2 cellular contexts compared by ENCODE assay signal in the genomic region with DNA sequence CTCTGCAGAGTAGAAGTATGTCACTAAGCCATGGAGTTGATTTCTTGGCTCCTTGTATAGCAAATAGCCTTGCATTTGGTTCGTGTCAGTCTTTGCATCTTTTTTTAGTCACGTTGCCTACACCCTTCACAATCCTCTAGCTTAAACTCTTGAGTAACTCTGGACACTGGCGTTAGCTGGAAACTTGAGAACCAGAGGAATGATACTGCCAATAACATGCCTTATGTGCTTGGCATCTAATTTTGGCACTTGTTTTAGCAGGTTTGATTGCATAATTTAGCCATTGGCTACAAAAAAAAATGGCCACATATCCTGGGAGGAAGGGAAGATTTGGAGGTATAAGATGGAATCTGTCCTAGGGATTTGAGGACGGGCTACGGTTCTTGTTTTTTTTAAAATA.
TF ChIP-seq lines count a peak whose summit lies in the region.

No MANE protein-coding gene starts in this region.

TF ChIP-seq in liver, 16 proteins besides CTCF, POLR2A, EP300 and RAD21 (continued from another document):
- TF ChIP-seq, protein P1, sequence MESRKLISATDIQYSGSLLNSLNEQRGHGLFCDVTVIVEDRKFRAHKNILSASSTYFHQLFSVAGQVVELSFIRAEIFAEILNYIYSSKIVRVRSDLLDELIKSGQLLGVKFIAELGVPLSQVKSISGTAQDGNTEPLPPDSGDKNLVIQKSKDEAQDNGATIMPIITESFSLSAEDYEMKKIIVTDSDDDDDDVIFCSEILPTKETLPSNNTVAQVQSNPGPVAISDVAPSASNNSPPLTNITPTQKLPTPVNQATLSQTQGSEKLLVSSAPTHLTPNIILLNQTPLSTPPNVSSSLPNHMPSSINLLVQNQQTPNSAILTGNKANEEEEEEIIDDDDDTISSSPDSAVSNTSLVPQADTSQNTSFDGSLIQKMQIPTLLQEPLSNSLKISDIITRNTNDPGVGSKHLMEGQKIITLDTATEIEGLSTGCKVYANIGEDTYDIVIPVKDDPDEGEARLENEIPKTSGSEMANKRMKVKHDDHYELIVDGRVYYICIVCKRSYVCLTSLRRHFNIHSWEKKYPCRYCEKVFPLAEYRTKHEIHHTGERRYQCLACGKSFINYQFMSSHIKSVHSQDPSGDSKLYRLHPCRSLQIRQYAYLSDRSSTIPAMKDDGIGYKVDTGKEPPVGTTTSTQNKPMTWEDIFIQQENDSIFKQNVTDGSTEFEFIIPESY (IDR thresholded peaks at IDR 0.05), result no peak
- peak; percentile 59 for TF ChIP-seq YY1 (IDR thresholded peaks at IDR 0.05)
- no peak for TF ChIP-seq NR2F2 (IDR thresholded peaks at IDR 0.05)
- no peak for TF ChIP-seq FOXA2 (IDR thresholded peaks at IDR 0.05)
- TF ChIP-seq, protein P2, sequence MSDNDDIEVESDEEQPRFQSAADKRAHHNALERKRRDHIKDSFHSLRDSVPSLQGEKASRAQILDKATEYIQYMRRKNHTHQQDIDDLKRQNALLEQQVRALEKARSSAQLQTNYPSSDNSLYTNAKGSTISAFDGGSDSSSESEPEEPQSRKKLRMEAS (IDR thresholded peaks at IDR 0.05), result peak; percentile 28
- no peak for TF ChIP-seq EGR1 (IDR thresholded peaks at IDR 0.05; ENCODE audit: low read depth in 2 of 2)
- no peak for TF ChIP-seq TAF1 (conservative IDR thresholded peaks at IDR 0.05)
- TF ChIP-seq, protein P3, sequence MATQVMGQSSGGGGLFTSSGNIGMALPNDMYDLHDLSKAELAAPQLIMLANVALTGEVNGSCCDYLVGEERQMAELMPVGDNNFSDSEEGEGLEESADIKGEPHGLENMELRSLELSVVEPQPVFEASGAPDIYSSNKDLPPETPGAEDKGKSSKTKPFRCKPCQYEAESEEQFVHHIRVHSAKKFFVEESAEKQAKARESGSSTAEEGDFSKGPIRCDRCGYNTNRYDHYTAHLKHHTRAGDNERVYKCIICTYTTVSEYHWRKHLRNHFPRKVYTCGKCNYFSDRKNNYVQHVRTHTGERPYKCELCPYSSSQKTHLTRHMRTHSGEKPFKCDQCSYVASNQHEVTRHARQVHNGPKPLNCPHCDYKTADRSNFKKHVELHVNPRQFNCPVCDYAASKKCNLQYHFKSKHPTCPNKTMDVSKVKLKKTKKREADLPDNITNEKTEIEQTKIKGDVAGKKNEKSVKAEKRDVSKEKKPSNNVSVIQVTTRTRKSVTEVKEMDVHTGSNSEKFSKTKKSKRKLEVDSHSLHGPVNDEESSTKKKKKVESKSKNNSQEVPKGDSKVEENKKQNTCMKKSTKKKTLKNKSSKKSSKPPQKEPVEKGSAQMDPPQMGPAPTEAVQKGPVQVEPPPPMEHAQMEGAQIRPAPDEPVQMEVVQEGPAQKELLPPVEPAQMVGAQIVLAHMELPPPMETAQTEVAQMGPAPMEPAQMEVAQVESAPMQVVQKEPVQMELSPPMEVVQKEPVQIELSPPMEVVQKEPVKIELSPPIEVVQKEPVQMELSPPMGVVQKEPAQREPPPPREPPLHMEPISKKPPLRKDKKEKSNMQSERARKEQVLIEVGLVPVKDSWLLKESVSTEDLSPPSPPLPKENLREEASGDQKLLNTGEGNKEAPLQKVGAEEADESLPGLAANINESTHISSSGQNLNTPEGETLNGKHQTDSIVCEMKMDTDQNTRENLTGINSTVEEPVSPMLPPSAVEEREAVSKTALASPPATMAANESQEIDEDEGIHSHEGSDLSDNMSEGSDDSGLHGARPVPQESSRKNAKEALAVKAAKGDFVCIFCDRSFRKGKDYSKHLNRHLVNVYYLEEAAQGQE (IDR thresholded peaks at IDR 0.05), result no peak
- no peak for TF ChIP-seq FOXA1 (IDR thresholded peaks at IDR 0.05)
- no peak for TF ChIP-seq JUND (IDR thresholded peaks at IDR 0.05)
- no peak for TF ChIP-seq SP1 (IDR thresholded peaks at IDR 0.05)
- TF ChIP-seq, protein P4, sequence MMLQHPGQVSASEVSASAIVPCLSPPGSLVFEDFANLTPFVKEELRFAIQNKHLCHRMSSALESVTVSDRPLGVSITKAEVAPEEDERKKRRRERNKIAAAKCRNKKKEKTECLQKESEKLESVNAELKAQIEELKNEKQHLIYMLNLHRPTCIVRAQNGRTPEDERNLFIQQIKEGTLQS (IDR thresholded peaks at IDR 0.05), result no peak
- TF ChIP-seq GABPA (IDR thresholded peaks at IDR 0.05 in 1 of 2, conservative IDR thresholded peaks at IDR 0.05 in 1 of 2), result no peak
- TF ChIP-seq RXRA (IDR thresholded peaks at IDR 0.05), result peak in 1 of 2 donors; percentile 22
- TF ChIP-seq HNF4A (conservative IDR thresholded peaks at IDR 0.05), result peak in 1 of 2 donors; percentile 30

TF ChIP-seq in HepG2, 621 proteins besides CTCF, POLR2A, EP300 and RAD21 (continued from another document):
- TF ChIP-seq RFX5 (IDR thresholded peaks at IDR 0.05; ENCODE audit: low read depth, low read length) (no peak), KMT2B (CRISPR knock-in tag; IDR thresholded peaks at IDR 0.05) (no peak), ZNF44 (CRISPR knock-in tag; IDR thresholded peaks at IDR 0.05) (no peak), PLRG1 (conservative IDR thresholded peaks at IDR 0.05) (no peak), KAT8 (CRISPR knock-in tag; IDR thresholded peaks at IDR 0.05) (no peak), SOX6 (IDR thresholded peaks at IDR 0.05) (no peak), SOX6 (CRISPR knock-in tag; IDR thresholded peaks at IDR 0.05) (no peak), TEAD3 (CRISPR knock-in tag; optimal IDR thresholded peaks at IDR 0.05; ENCODE audit: borderline replicate concordance) (no peak)
- TF ChIP-seq, protein P5, sequence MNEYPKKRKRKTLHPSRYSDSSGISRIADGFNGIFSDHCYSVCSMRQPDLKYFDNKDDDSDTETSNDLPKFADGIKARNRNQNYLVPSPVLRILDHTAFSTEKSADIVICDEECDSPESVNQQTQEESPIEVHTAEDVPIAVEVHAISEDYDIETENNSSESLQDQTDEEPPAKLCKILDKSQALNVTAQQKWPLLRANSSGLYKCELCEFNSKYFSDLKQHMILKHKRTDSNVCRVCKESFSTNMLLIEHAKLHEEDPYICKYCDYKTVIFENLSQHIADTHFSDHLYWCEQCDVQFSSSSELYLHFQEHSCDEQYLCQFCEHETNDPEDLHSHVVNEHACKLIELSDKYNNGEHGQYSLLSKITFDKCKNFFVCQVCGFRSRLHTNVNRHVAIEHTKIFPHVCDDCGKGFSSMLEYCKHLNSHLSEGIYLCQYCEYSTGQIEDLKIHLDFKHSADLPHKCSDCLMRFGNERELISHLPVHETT (CRISPR knock-in tag; conservative IDR thresholded peaks at IDR 0.05), result no peak
- TF ChIP-seq, protein P6, sequence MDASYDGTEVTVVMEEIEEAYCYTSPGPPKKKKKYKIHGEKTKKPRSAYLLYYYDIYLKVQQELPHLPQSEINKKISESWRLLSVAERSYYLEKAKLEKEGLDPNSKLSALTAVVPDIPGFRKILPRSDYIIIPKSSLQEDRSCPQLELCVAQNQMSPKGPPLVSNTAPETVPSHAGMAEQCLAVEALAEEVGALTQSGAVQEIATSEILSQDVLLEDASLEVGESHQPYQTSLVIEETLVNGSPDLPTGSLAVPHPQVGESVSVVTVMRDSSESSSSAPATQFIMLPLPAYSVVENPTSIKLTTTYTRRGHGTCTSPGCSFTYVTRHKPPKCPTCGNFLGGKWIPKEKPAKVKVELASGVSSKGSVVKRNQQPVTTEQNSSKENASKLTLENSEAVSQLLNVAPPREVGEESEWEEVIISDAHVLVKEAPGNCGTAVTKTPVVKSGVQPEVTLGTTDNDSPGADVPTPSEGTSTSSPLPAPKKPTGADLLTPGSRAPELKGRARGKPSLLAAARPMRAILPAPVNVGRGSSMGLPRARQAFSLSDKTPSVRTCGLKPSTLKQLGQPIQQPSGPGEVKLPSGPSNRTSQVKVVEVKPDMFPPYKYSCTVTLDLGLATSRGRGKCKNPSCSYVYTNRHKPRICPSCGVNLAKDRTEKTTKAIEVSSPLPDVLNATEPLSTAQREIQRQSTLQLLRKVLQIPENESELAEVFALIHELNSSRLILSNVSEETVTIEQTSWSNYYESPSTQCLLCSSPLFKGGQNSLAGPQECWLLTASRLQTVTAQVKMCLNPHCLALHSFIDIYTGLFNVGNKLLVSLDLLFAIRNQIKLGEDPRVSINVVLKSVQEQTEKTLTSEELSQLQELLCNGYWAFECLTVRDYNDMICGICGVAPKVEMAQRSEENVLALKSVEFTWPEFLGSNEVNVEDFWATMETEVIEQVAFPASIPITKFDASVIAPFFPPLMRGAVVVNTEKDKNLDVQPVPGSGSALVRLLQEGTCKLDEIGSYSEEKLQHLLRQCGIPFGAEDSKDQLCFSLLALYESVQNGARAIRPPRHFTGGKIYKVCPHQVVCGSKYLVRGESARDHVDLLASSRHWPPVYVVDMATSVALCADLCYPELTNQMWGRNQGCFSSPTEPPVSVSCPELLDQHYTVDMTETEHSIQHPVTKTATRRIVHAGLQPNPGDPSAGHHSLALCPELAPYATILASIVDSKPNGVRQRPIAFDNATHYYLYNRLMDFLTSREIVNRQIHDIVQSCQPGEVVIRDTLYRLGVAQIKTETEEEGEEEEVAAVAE (CRISPR knock-in tag; IDR thresholded peaks at IDR 0.05; ENCODE audit: borderline replicate concordance), result no peak
